In genomic region chr10:72800000-72800740, GRCh38 we compare ENCODE assay signal across 1 cellular context.
TF ChIP-seq lines count a peak whose summit lies in the region.

No MANE protein-coding gene starts in this region.

TF ChIP-seq in GM23338, 12 proteins besides CTCF, POLR2A, EP300 and RAD21 (continued from another document):
- TF ChIP-seq ZNF462 (CRISPR knock-in tag; IDR thresholded peaks at IDR 0.05), result no peak
